In genomic region chr19:4328243-4328990, GRCh38 we compare ENCODE assay signal across 7 cellular contexts. TPM values are rescaled to one million over a fixed set of nuclear protein-coding genes. Genes with fewer than 3 reads are reported as not detected.
DNase-seq lines count a peak whose midpoint lies in the region; ATAC-seq and TF ChIP-seq lines count a peak whose summit lies in the region.

No MANE protein-coding gene starts in this region.

- no peak overlapping the region for H3K27ac Mint-ChIP-seq in neural progenitor cell

- no peaks in the 10 kb centered on the region for H3K79me2 ChIP-seq in neural progenitor cell (ENCODE audit: low read depth)

- H3K4me3 Mint-ChIP-seq in neural progenitor cell: peak overlapping the region; percentile 83

- H3K9ac ChIP-seq in neural progenitor cell: no peak overlapping the region

- TF ChIP-seq CTCF in neural progenitor cell (IDR thresholded peaks at IDR 0.05): no peak

- H3K9me3 ChIP-seq in neural progenitor cell (ENCODE audit: low read depth): no peaks in the 10 kb centered on the region

- peaks cover 11% of the 10 kb centered on the region for H3K27me3 ChIP-seq in neural progenitor cell

- H3K4me1 Mint-ChIP-seq in neural progenitor cell: peaks cover 22% of the 10 kb centered on the region

- H3K4me1 ChIP-seq in neural progenitor cell: peaks cover 3% of the 10 kb centered on the region

- peaks cover 13% of the 10 kb centered on the region for H3K27me3 Mint-ChIP-seq in neural progenitor cell (ENCODE audit: insufficient read depth, low read depth)

- ATAC-seq in GM18909 (IDR thresholded peaks at IDR 0.05; ENCODE audit: poor library complexity, unreplicated experiment) (peak; percentile 87), HG03095 (IDR thresholded peaks at IDR 0.05; ENCODE audit: unreplicated experiment) (peak; percentile 67)
- ATAC-seq in stimulated activated naive CD8-positive, alpha-beta T cell treated with anti-CD3 and anti-CD28 coated beads, Interleukin-15, Interleukin-2, amounts not matched to agents 100 U/mL and 50 U/mL, for 24 hours: peak; percentile 93

- peaks cover 5% of the 10 kb centered on the region for H4K20me1 ChIP-seq in neural progenitor cell (ENCODE audit: low read depth)

- H3K9me3 Mint-ChIP-seq in neural progenitor cell: no peaks in the 10 kb centered on the region

- H3F3A ChIP-seq in neural progenitor cell (ENCODE audit: low read depth): peaks cover 21% of the 10 kb centered on the region

- H3K4me3 ChIP-seq in neural progenitor cell: peak overlapping the region; percentile 48

- H3K27ac ChIP-seq in neural progenitor cell: no peak overlapping the region

- H2AFZ ChIP-seq in neural progenitor cell (replicated peaks): no peak overlapping the region

- peak; percentile 1 for DNase-seq in OCI-M1 (lab: John Stamatoyannopoulos, UW)
- peak; percentile 70 to 92 for DNase-seq in activated T-helper 1 cell treated with anti-CD3 and anti-CD28 coated beads, Interleukin-2, amount 50 U/mL, for 16 hours (ENCODE audit: low read depth in 1 of 2, low spot score in 1 of 2)
- peak; percentile 94 for DNase-seq in fibroblast of the conjunctiva (ENCODE audit: low read depth)
- peak; percentile 98 for DNase-seq in neural progenitor cell (ENCODE audit: low spot score)
- peak; percentile 95 for DNase-seq in stimulated activated naive CD8-positive, alpha-beta T cell treated with anti-CD3 and anti-CD28 coated beads, Interleukin-15, Interleukin-2, amounts not matched to agents 100 U/mL and 50 U/mL, for 24 hours

- no peaks in the 10 kb centered on the region for H3K36me3 ChIP-seq in neural progenitor cell

- peaks cover 4% of the 10 kb centered on the region for H3K36me3 Mint-ChIP-seq in neural progenitor cell

- H3K4me2 ChIP-seq in neural progenitor cell: peak overlapping the region; percentile 79

RNA-seq across cellular contexts. Expression of gene STAP2, which starts 10.2 kb away (rescaled TPM):
- 5.7 and 6.8 TPM in 2 replicates for total RNA-seq in neural progenitor cell (ENCODE audit: low replicate concordance)

RNA-seq across cellular contexts. Expression of gene MPND, which starts 14.9 kb away (rescaled TPM):
- total RNA-seq in neural progenitor cell (ENCODE audit: low replicate concordance): 10.6 and 30.4 TPM in 2 replicates

RNA-seq across cellular contexts. Expression of gene FSD1, which starts 24.0 kb away (rescaled TPM):
- 48.3 and 104 TPM in 2 replicates for total RNA-seq in neural progenitor cell (ENCODE audit: low replicate concordance)

RNA-seq across cellular contexts. Expression of gene TMIGD2, which starts 26.2 kb away (rescaled TPM):
- total RNA-seq in neural progenitor cell (ENCODE audit: low replicate concordance): 0.19 and 1.3 TPM in 2 replicates

RNA-seq across cellular contexts. Expression of gene SHD, which starts 49.4 kb away (rescaled TPM):
- 0.34 TPM in 1 of 2 replicates, not detected in the other for total RNA-seq in neural progenitor cell (ENCODE audit: low replicate concordance)

Comparison
In these comparisons a context has a peak if more than half of its experiments do, and no peak if none do; other contexts are left out.
1. DNase-seq: peak in every context shown above with its lines; median percentile 98 in neural progenitor cell; 95 in stimulated activated naive CD8-positive, alpha-beta T cell treated with anti-CD3 and anti-CD28 coated beads, Interleukin-15, Interleukin-2, amounts not matched to agents 100 U/mL and 50 U/mL, for 24 hours; 94 in fibroblast of the conjunctiva; 81 in activated T-helper 1 cell treated with anti-CD3 and anti-CD28 coated beads, Interleukin-2, amount 50 U/mL, for 16 hours; 1 in OCI-M1.